18 cellular contexts compared by ENCODE assay signal in genomic region chr16:15785386-15786059, GRCh38.
A peak's percentile ranks its signal among the peaks of the same experiment; 100 is the strongest.
DNase-seq lines count a peak whose midpoint lies in the region; TF ChIP-seq lines count a peak whose summit lies in the region.
"Had no signal": no experiment of that assay in that cellular context is flagged by ENCODE, and none has a peak within 500 bp of the region (broad histone marks: within the 10 kb centered on the region; RNA-seq: fewer than 3 reads in every experiment).

No MANE protein-coding gene starts in this region.

- no peak overlapping the region for H2AFZ ChIP-seq in mammary epithelial cell (ENCODE audit: low read depth, low read length)

- DNase-seq in mammary epithelial cell (peak; percentile 6), MCF 10A (ENCODE audit: unreplicated experiment) (no peak), coronary artery (ENCODE audit: low spot score) (no peak), nephron progenitor cell (no peak), transverse colon (no peak), WERI-Rb-1 (no peak), NCI-H2227 (lab: John Stamatoyannopoulos, UW; ENCODE audit: unreplicated experiment) (no peak), lower leg skin (ENCODE audit: low spot score in 2 of 2) (no peak)
- DNase-seq: 8988T, DMS 273 treated with DMSO at 0.1 percent for 48 hours, EL, H7, NCI-H1105 treated with DMSO at 0.1 percent for 48 hours, NCI-H187 treated with DMSO at 0.1 percent for 48 hours, NCI-H2171, NCI-H510A treated with DMSO at 0.1 percent for 48 hours, SIG-M5 had no signal

- intact Hi-C loops in mammary epithelial cell (cut with micrococcal nuclease), result no loop called here
- intact Hi-C loops in MCF 10A (cut with micrococcal nuclease), result no loop called here
- intact Hi-C loops in transverse colon (cut with DNase I; ENCODE audit: low total_unique reads), result no loop called here
- intact Hi-C loops in lower leg skin (cut with DNase I; ENCODE audit: low total_unique reads), result no loop called here

- H3K27me3 Mint-ChIP-seq in MCF 10A (ENCODE audit: insufficient read depth, unreplicated experiment), result peaks cover 8% of the 10 kb centered on the region
- H3K27me3 Mint-ChIP-seq in nephron progenitor cell (ENCODE audit: low read depth, poor library complexity), result peaks cover 7% of the 10 kb centered on the region

- in situ Hi-C loops in mammary epithelial cell (cut with MboI; ENCODE audit: low sequenced_read_pairs in 2 of 2), result loop anchor here in 1 of 2 donors (25.0 kb wide), 1 partner anchor 352 kb away; no protein-coding TSS in a partner anchor
- in situ Hi-C loops in transverse colon (cut with MboI; ENCODE audit: low pct_ligation_motif_present in 1 of 4, low pct_unique_long_range_greater_than_20kb in 1 of 4, low sequenced_read_pairs in 3 of 4), result no loop called here

- dilution Hi-C loops in mammary epithelial cell (cut with HindIII; ENCODE audit: low sequenced_read_pairs), result no loop called here

- H3K36me3 ChIP-seq in mammary epithelial cell (ENCODE audit: insufficient read depth, low read length) (no peaks in the 10 kb centered on the region), transverse colon (no peaks in the 10 kb centered on the region), WERI-Rb-1 (no peaks in the 10 kb centered on the region)
- H3K36me3 ChIP-seq: BLaER1 had no signal

- CTCF ChIA-PET in mammary epithelial cell (lab: Charles Lee; ENCODE audit: low non-redundant PET) (no interaction called here), MCF 10A (lab: Yijun Ruan, JAX) (no interaction called here)

- no peaks in the 10 kb centered on the region for H3K79me2 ChIP-seq in mammary epithelial cell (ENCODE audit: insufficient read depth, low read length)

- H3K36me3 Mint-ChIP-seq in MCF 10A (ENCODE audit: insufficient read depth, unreplicated experiment) (no peaks in the 10 kb centered on the region), nephron progenitor cell (ENCODE audit: low read depth) (no peaks in the 10 kb centered on the region)

- POLR2A ChIA-PET in MCF 10A (lab: Yijun Ruan, JAX), result no interaction called here

- H3K9me3 ChIP-seq in mammary epithelial cell (replicated peaks; ENCODE audit: insufficient read depth, low read length), result no peaks in the 10 kb centered on the region
- no peaks in the 10 kb centered on the region for H3K9me3 ChIP-seq in transverse colon
- H3K9me3 ChIP-seq in WERI-Rb-1 (ENCODE audit: severe bottlenecking), result no peaks in the 10 kb centered on the region
- H3K9me3 ChIP-seq: BLaER1 had no signal

- no peaks in the 10 kb centered on the region for H3K4me1 ChIP-seq in mammary epithelial cell (ENCODE audit: insufficient read depth, low read length)
- H3K4me1 ChIP-seq in transverse colon, result peaks cover 0 to 12% (median 3%) of the 10 kb centered on the region in 4 donors

- H3K27ac Mint-ChIP-seq in MCF 10A (ENCODE audit: low read depth, unreplicated experiment) (no peak overlapping the region), nephron progenitor cell (peak overlapping the region; percentile 66)

- H3K9me3 Mint-ChIP-seq in MCF 10A (ENCODE audit: unreplicated experiment) (no peaks in the 10 kb centered on the region), nephron progenitor cell (no peaks in the 10 kb centered on the region)

- H3K27ac ChIP-seq in mammary epithelial cell (ENCODE audit: insufficient read depth, low read depth, low read length) (no peak overlapping the region), coronary artery (peak overlapping the region; percentile 56 to 75), transverse colon (peak overlapping the region; percentile 30 to 74 (median 61)), WERI-Rb-1 (no peak overlapping the region)
- H3K27ac ChIP-seq: BLaER1 had no signal

- no peaks in the 10 kb centered on the region for H4K20me1 ChIP-seq in mammary epithelial cell (ENCODE audit: insufficient read depth, low read length)
- H4K20me1 ChIP-seq: BLaER1 had no signal

- H3K4me3 ChIP-seq in mammary epithelial cell (replicated peaks in 1 of 3; ENCODE audit: insufficient read depth in 1 of 3, low read depth in 2 of 3, low read length in 3 of 3) (no peak overlapping the region), coronary artery (no peak overlapping the region), transverse colon (no peak overlapping the region), WERI-Rb-1 (ENCODE audit: low read depth, low read length) (no peak overlapping the region), lower leg skin (ENCODE audit: low read depth, poor library complexity, severe bottlenecking) (no peak overlapping the region)
- H3K4me3 ChIP-seq: BLaER1 had no signal

- TF ChIP-seq POLR2A in transverse colon (IDR thresholded peaks at IDR 0.05) (no peak), lower leg skin (IDR thresholded peaks at IDR 0.05) (no peak)

- 80% methylated on average over 14 of the region's 14 CpGs for WGBS in mammary epithelial cell (ENCODE audit: low coverage, missing lambda C conversion rate)
- WGBS in transverse colon (ENCODE audit: low coverage in 1 of 2), 2 donors, result 72% methylated on average over 14 of the region's 14 CpGs; no CpG with 5 or more reads in 1 of the 2 donors
- WGBS in lower leg skin, 2 donors, result 83 to 86% methylated on average over 14 of the region's 14 CpGs

- no peak for TF ChIP-seq EP300 in transverse colon (IDR thresholded peaks at IDR 0.05; ENCODE audit: low read depth)

- no peaks in the 10 kb centered on the region for H3K27me3 ChIP-seq in mammary epithelial cell (ENCODE audit: insufficient read depth, low read length)
- H3K27me3 ChIP-seq in transverse colon, result no peaks in the 10 kb centered on the region
- H3K27me3 ChIP-seq in WERI-Rb-1 (ENCODE audit: insufficient read depth, low read depth, severe bottlenecking), result no peaks in the 10 kb centered on the region
- H3K27me3 ChIP-seq: BLaER1 had no signal

- H3K4me1 Mint-ChIP-seq in MCF 10A (ENCODE audit: insufficient read depth, unreplicated experiment) (no peaks in the 10 kb centered on the region), nephron progenitor cell (no peaks in the 10 kb centered on the region)

- TF ChIP-seq CTCF in mammary epithelial cell (conservative IDR thresholded peaks at IDR 0.05 in 1 of 2, IDR thresholded peaks at IDR 0.05 in 1 of 2; ENCODE audit: extremely low read depth in 1 of 2, insufficient read depth in 1 of 2, low read depth in 1 of 2, low read length in 2 of 2) (no peak), MCF 10A (IDR thresholded peaks at IDR 0.05; ENCODE audit: unreplicated experiment) (no peak), coronary artery (IDR thresholded peaks at IDR 0.05) (no peak), nephron progenitor cell (IDR thresholded peaks at IDR 0.05) (no peak), transverse colon (IDR thresholded peaks at IDR 0.05) (no peak), WERI-Rb-1 (IDR thresholded peaks at IDR 0.05; ENCODE audit: low read depth, low read length) (no peak), lower leg skin (IDR thresholded peaks at IDR 0.05) (no peak)

- H3K4me3 Mint-ChIP-seq in MCF 10A (ENCODE audit: unreplicated experiment) (no peak overlapping the region), nephron progenitor cell (no peak overlapping the region)

- no peak overlapping the region for H3K9ac ChIP-seq in mammary epithelial cell (ENCODE audit: insufficient read depth, low read length)
- H3K9ac ChIP-seq: BLaER1 had no signal

- BruUV-seq in mammary epithelial cell (replicated peaks; lab: Mats Ljungman, UMichigan) (no TSS peak), MCF 10A (replicated peaks; lab: Mats Ljungman, UMichigan) (no TSS peak)

- no peak overlapping the region for H3K4me2 ChIP-seq in mammary epithelial cell (ENCODE audit: insufficient read depth, low read depth, low read length)
- H3K4me2 ChIP-seq: BLaER1 had no signal

Comparison
In these comparisons a context has a peak if more than half of its experiments do, and no peak if none do; other contexts are left out.
1. H3K27ac ChIP-seq: peak in coronary artery (2 of 2) and transverse colon (4 of 4); none in mammary epithelial cell (single experiment) and WERI-Rb-1 (single experiment).